Comparison of ENCODE assay signal across 18 cellular contexts in genomic region chr9:107360098-107360497, GRCh38.
"Had no signal": no experiment of that assay in that cellular context is flagged by ENCODE, and none has a peak within 500 bp of the region (broad histone marks: within the 10 kb centered on the region; RNA-seq: fewer than 3 reads in every experiment).

No MANE protein-coding gene starts in this region.

- H3K9me3 ChIP-seq: colonic mucosa, gastroesophageal sphincter, heart left ventricle, lower lobe of right lung, prostate gland, sigmoid colon, stomach, tibial artery, upper lobe of left lung had no signal

- ATAC-seq: effector memory CD8-positive, alpha-beta T cell; foreskin keratinocyte; gastroesophageal sphincter; heart left ventricle; left ventricle myocardium superior; lower lobe of right lung; right cardiac atrium had no signal

- H2AFZ ChIP-seq: hepatocyte had no signal

- H3K4me2 ChIP-seq: hepatocyte had no signal

- H3K27ac ChIP-seq: colonic mucosa, foreskin keratinocyte, gastroesophageal sphincter, heart left ventricle, hepatocyte, lower lobe of right lung, prostate gland, sigmoid colon, stomach, tibial artery, upper lobe of left lung had no signal

- DNase-seq: colonic mucosa; effector memory CD8-positive, alpha-beta T cell; foreskin keratinocyte; heart left ventricle; left ventricle myocardium superior; lower lobe of right lung; nucleus accumbens; right cardiac atrium; sigmoid colon; stimulated activated CD4-positive, alpha-beta T cell treated with anti-CD3 and anti-CD28 coated beads, Interleukin-2, amount 100 ng/mL, for 24 hours; stimulated activated CD4-positive, alpha-beta T cell treated with anti-CD3 and anti-CD28 coated beads, Interleukin-4, amount 100 ng/mL, for 24 hours; stimulated activated naive CD4-positive, alpha-beta T cell treated with Interleukin-2 at 50 U/mL for 16 hours; stomach; tibial artery; upper lobe of left lung had no signal

- H3K36me3 ChIP-seq: colonic mucosa, gastroesophageal sphincter, heart left ventricle, lower lobe of right lung, prostate gland, sigmoid colon, stomach, tibial artery, upper lobe of left lung had no signal

- H3K27me3 ChIP-seq: colonic mucosa, foreskin keratinocyte, gastroesophageal sphincter, heart left ventricle, hepatocyte, sigmoid colon, stomach, tibial artery, upper lobe of left lung had no signal

- H3K4me3 ChIP-seq: colonic mucosa, gastroesophageal sphincter, heart left ventricle, hepatocyte, lower lobe of right lung, prostate gland, sigmoid colon, stomach, tibial artery, upper lobe of left lung had no signal

- H3K79me2 ChIP-seq: hepatocyte had no signal

- H3K4me1 ChIP-seq: colonic mucosa, gastroesophageal sphincter, heart left ventricle, lower lobe of right lung, prostate gland, sigmoid colon, stomach, tibial artery, upper lobe of left lung had no signal
